In genomic region chr6:138234363-138234762, GRCh38 we compare ENCODE assay signal across 1 cellular context.
TF ChIP-seq lines count a peak whose summit lies in the region.

No MANE protein-coding gene starts in this region.

TF ChIP-seq in SK-N-SH treated with all-trans-retinoic acid at 6 μM for 48 hours, 23 proteins besides CTCF, POLR2A, EP300 and RAD21:
- TF ChIP-seq CSRNP3 (CRISPR knock-in tag; IDR thresholded peaks at IDR 0.05) (no peak), ZNF565 (CRISPR knock-in tag; conservative IDR thresholded peaks at IDR 0.05; ENCODE audit: low read depth) (no peak)
